In the genomic region with DNA sequence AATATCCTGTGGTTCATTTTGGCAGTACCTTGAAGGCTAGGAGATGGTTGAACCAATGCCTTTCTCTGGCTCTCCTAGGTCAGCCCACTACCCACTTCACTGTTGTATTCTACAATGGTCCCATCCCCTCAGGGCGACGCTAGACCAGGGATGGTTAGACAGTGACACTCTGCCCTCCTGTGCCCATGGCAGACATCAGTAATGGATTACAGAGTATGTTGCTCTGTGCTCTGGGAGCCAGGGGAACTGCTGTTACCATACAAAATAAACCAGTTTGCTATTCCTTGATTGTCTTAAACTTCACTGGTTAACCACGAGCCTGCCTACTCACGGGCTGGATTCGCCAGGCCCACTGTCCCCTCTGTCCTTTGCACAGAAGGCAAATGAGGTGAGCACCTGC, we compare ENCODE assay signal across 22 cellular contexts. TPM values are rescaled to one million over a fixed set of nuclear protein-coding genes. Genes with fewer than 3 reads are reported as not detected.
DNase-seq lines count a peak whose midpoint lies in the region; ATAC-seq, FAIRE-seq and TF ChIP-seq lines count a peak whose summit lies in the region.
"Had no signal": no experiment of that assay in that cellular context is flagged by ENCODE, and none has a peak within 500 bp of the region (broad histone marks: within the 10 kb centered on the region; RNA-seq: fewer than 3 reads in every experiment).

No MANE protein-coding gene starts in this region.

- H4K91ac ChIP-seq in H1 (replicated peaks; ENCODE audit: insufficient read length, low read length), result no peak overlapping the region

- POLR2A ChIA-PET in HEK293 (lab: Yijun Ruan, JAX), result interaction anchor here (0.6 to 0.7 kb wide), 2 partner anchors 36 to 111 kb away, joined by 3 read pairs; no protein-coding TSS in a partner anchor
- POLR2A ChIA-PET in RWPE1 (lab: Yijun Ruan, JAX; ENCODE audit: low non-redundant PET), result interaction anchor here (0.6 kb wide), 1 partner anchor 17 kb away, joined by 3 read pairs; no protein-coding TSS in a partner anchor
- POLR2A ChIA-PET in H1 (lab: Charles Lee; ENCODE audit: partially characterized antibody), result no interaction called here

- H3K27me3 ChIP-seq in H1 (replicated peaks in 1 of 4; ENCODE audit: control insufficient read depth in 3 of 4, extremely low read depth in 1 of 4, insufficient read depth in 3 of 4, low read length in 3 of 4), result no peaks in the 10 kb centered on the region; a peak in 1 of 7 replicates
- no peaks in the 10 kb centered on the region for H3K27me3 ChIP-seq in stomach smooth muscle (ENCODE audit: control insufficient read depth in 1 of 2, insufficient read depth in 2 of 2, low read length in 2 of 2)
- no peaks in the 10 kb centered on the region for H3K27me3 ChIP-seq in body of pancreas
- H3K27me3 ChIP-seq: BLaER1, MG63 had no signal

- 92% methylated on average over 5 of the region's 5 CpGs; no CpG with 5 or more reads in 1 of the 2 experiments for WGBS in H1 (ENCODE audit: extremely low coverage in 1 of 2, insufficient coverage in 1 of 2, insufficient read length in 1 of 2, insufficient replicate concordance in 2 of 2, low coverage in 1 of 2, low lambda C conversion rate in 2 of 2, missing lambda C conversion rate in 1 of 2), 2 experiments
- WGBS in body of pancreas, 2 donors, result 89 to 90% methylated on average over 5 of the region's 5 CpGs

- FAIRE-seq in H1 (lab: Jason Lieb, UNC), result no peak

- TF ChIP-seq POLR2A in H1 (IDR thresholded peaks at IDR 0.05; ENCODE audit: control extremely low read depth in 1 of 2, low read depth in 2 of 2, low read length in 2 of 2) (no peak), body of pancreas (IDR thresholded peaks at IDR 0.05) (no peak)

- H3K27ac ChIP-seq in HEK293 (ENCODE audit: extremely low read depth, low read depth, low read length) (no peak overlapping the region), RWPE1 (peak overlapping the region; percentile 12; the same call in 1 of the 2 replicates), H1 (ENCODE audit: low read depth, low read length) (no peak overlapping the region), stomach smooth muscle (ENCODE audit: low read length) (peak overlapping the region; percentile 76), body of pancreas (no peak overlapping the region)
- H3K27ac ChIP-seq: BLaER1 had no signal

- no peak overlapping the region for H3K14ac ChIP-seq in H1 (ENCODE audit: insufficient read length)

- H3K18ac ChIP-seq in H1 (ENCODE audit: extremely low read depth, low read length), result no peak overlapping the region

- H3K9ac ChIP-seq in H1 (replicated peaks in 1 of 4; ENCODE audit: extremely low read depth in 1 of 4, low read depth in 3 of 4, low read length in 3 of 4) (no peak overlapping the region), stomach smooth muscle (ENCODE audit: low read length in 2 of 2) (no peak overlapping the region)
- H3K9ac ChIP-seq: BLaER1 had no signal

- peak overlapping the region; percentile 2 for H3K4ac ChIP-seq in H1 (replicated peaks; ENCODE audit: insufficient read length, low read depth, low read length)

- no peak for ATAC-seq in GM19023 (IDR thresholded peaks at IDR 0.05; ENCODE audit: unreplicated experiment)
- ATAC-seq in body of pancreas, result no peak
- ATAC-seq: GM23338, SK-N-SH treated with all-trans-retinoic acid at 6 μM for 48 hours had no signal

- peak overlapping the region; percentile 60; the same call in 1 of the 2 replicates for H2BK5ac ChIP-seq in H1 (ENCODE audit: low read depth, low read length)

- H3K9me3 ChIP-seq in HEK293 (ENCODE audit: control insufficient read depth, insufficient read depth, low read depth, low read length), result no peaks in the 10 kb centered on the region
- H3K9me3 ChIP-seq in H1 (ENCODE audit: insufficient read depth in 2 of 2, low read depth in 1 of 2, low read length in 1 of 2), result no peaks in the 10 kb centered on the region
- H3K9me3 ChIP-seq in stomach smooth muscle (ENCODE audit: control insufficient read depth in 2 of 2, low read length in 2 of 2), result no peaks in the 10 kb centered on the region
- H3K9me3 ChIP-seq in body of pancreas, result no peaks in the 10 kb centered on the region
- H3K9me3 ChIP-seq: BLaER1, Caco-2, MG63 had no signal

- no peak overlapping the region for H2AFZ ChIP-seq in H1 (ENCODE audit: low read length)
- H2AFZ ChIP-seq: GM23338 had no signal

- TF ChIP-seq CTCF in HEK293 (tag by site-specific recombination; IDR thresholded peaks at IDR 0.05), result no peak
- TF ChIP-seq CTCF in RWPE1 (conservative IDR thresholded peaks at IDR 0.05; ENCODE audit: low read depth), result no peak
- TF ChIP-seq CTCF in H1 (IDR thresholded peaks at IDR 0.05; ENCODE audit: control extremely low read depth in 1 of 3, insufficient read depth in 1 of 3, low read depth in 1 of 3, low read length in 3 of 3), result no peak
- no peak for TF ChIP-seq CTCF in body of pancreas (IDR thresholded peaks at IDR 0.05)

- no peak overlapping the region for H4K8ac ChIP-seq in H1 (ENCODE audit: extremely low read depth, insufficient read depth, low read length)

- H4K20me1 ChIP-seq in H1 (replicated peaks in 1 of 2; ENCODE audit: control insufficient read depth in 1 of 2, insufficient read depth in 2 of 2, low read length in 2 of 2), result no peaks in the 10 kb centered on the region

- DNase-seq in RWPE1 (ENCODE audit: low spot score), result no peak
- DNase-seq in H1 (ENCODE audit: low read depth in 1 of 2, low spot score in 2 of 2), result no peak
- no peak for DNase-seq in MV-4-11 (lab: John Stamatoyannopoulos, UW)
- no peak for DNase-seq in NCI-H1048 (lab: John Stamatoyannopoulos, UW)
- DNase-seq in body of pancreas, result no peak
- DNase-seq: Caco-2; CD4-positive, alpha-beta memory T cell; DMS 273 treated with DMSO at 0.1 percent for 48 hours; DMS79 treated with DMSO at 0.1 percent for 48 hours; MG63; NCI-H1092; NCI-H1436 treated with DMSO at 0.1 percent for 48 hours; NCI-H1930; NCI-H2227 treated with DMSO at 0.1 percent for 48 hours; NCI-H510A treated with DMSO at 0.1 percent for 48 hours; NCI-H748 treated with DMSO at 0.1 percent for 48 hours had no signal

- no peak overlapping the region for H2BK120ac ChIP-seq in H1 (replicated peaks; ENCODE audit: low read depth, low read length)

- no peak overlapping the region for H4K5ac ChIP-seq in H1 (ENCODE audit: insufficient read length, low read depth, low read length)

- peaks cover 6% of the 10 kb centered on the region for H3K79me1 ChIP-seq in H1 (ENCODE audit: low read depth, low read length)

- no peak overlapping the region for H2AK5ac ChIP-seq in H1 (ENCODE audit: low read depth, low read length)

- H3K23ac ChIP-seq in H1 (ENCODE audit: insufficient read length), result no peak overlapping the region

- H2BK20ac ChIP-seq in H1 (ENCODE audit: low read length), result no peak overlapping the region

- H3K4me3 ChIP-seq in HEK293 (ENCODE audit: low read depth, low read length) (no peak overlapping the region), H1 (ENCODE audit: extremely low read depth in 1 of 4, insufficient read depth in 2 of 4, low read depth in 3 of 4, low read length in 4 of 4) (no peak overlapping the region), stomach smooth muscle (ENCODE audit: low read length in 2 of 2) (no peak overlapping the region), body of pancreas (no peak overlapping the region)
- H3K4me3 ChIP-seq: BLaER1, GM23338, MG63 had no signal

- no peaks in the 10 kb centered on the region for H3K4me1 ChIP-seq in HEK293 (ENCODE audit: control insufficient read depth, insufficient read depth, low read length)
- H3K4me1 ChIP-seq in H1 (replicated peaks in 1 of 4; ENCODE audit: control insufficient read depth in 3 of 4, insufficient read depth in 4 of 4, low read length in 3 of 4), result peaks cover 0 to 12% (median under 1%) of the 10 kb centered on the region in 4 experiments; a peak in 4 of 7 replicates
- H3K4me1 ChIP-seq in stomach smooth muscle (ENCODE audit: control insufficient read depth, insufficient read depth, low read length), result peaks cover 48% of the 10 kb centered on the region
- H3K4me1 ChIP-seq in body of pancreas, result no peaks in the 10 kb centered on the region

- no peaks in the 10 kb centered on the region for H3K36me3 ChIP-seq in HEK293 (ENCODE audit: control insufficient read depth in 2 of 2, insufficient read depth in 1 of 2, low read length in 2 of 2)
- H3K36me3 ChIP-seq in H1 (ENCODE audit: control insufficient read depth in 2 of 4, insufficient read depth in 4 of 4, low read length in 3 of 4), result no peaks in the 10 kb centered on the region
- H3K36me3 ChIP-seq in stomach smooth muscle (ENCODE audit: control insufficient read depth in 2 of 2, insufficient read depth in 2 of 2, low read length in 2 of 2), result peaks cover 3 to 4% of the 10 kb centered on the region in 2 donors
- H3K36me3 ChIP-seq in body of pancreas (replicated peaks in 1 of 2; ENCODE audit: insufficient read depth in 1 of 2, low read depth in 2 of 2), result no peaks in the 10 kb centered on the region
- H3K36me3 ChIP-seq: MG63 had no signal

- H2BK12ac ChIP-seq in H1 (ENCODE audit: low read depth, low read length), result peak overlapping the region; percentile 29; the same call in 1 of the 2 replicates

- no peak overlapping the region for H2BK15ac ChIP-seq in H1 (ENCODE audit: low read length)

- no peak for TF ChIP-seq RAD21 in H1 (IDR thresholded peaks at IDR 0.05 in 1 of 2, conservative IDR thresholded peaks at IDR 0.05 in 1 of 2; ENCODE audit: low read depth in 2 of 2, low read length in 2 of 2)

- CTCF ChIA-PET in HEK293 (lab: Yijun Ruan, JAX), result interaction anchor here (0.6 to 0.7 kb wide), 3 partner anchors 9 to 1939 kb away, joined by 3 to 6 read pairs (median 3); no protein-coding TSS in a partner anchor
- CTCF ChIA-PET in RWPE1 (lab: Yijun Ruan, JAX), result interaction anchor here (0.6 to 0.8 kb wide), 4 partner anchors 19 to 99 kb away, joined by 3 to 8 read pairs (median 4); no protein-coding TSS in a partner anchor
- CTCF ChIA-PET in H1 (lab: Charles Lee; ENCODE audit: partially characterized antibody), result interaction anchor here (0.6 to 1.0 kb wide), 3 partner anchors 20 to 279 kb away, joined by 3 read pairs; no protein-coding TSS in a partner anchor

- no peaks in the 10 kb centered on the region for H3K23me2 ChIP-seq in H1 (ENCODE audit: low read depth, low read length)

- H3K4me2 ChIP-seq in H1 (ENCODE audit: insufficient read depth in 1 of 2, low read depth in 2 of 2, low read length in 2 of 2), result no peak overlapping the region
- H3K4me2 ChIP-seq: BLaER1, GM23338 had no signal

- no peak overlapping the region for H3K56ac ChIP-seq in H1 (replicated peaks; ENCODE audit: insufficient read length, low read depth, low read length)

- no peak for TF ChIP-seq EP300 in H1 (IDR thresholded peaks at IDR 0.05; ENCODE audit: borderline replicate concordance in 1 of 2, low read depth in 2 of 2, low read length in 2 of 2)

- intact Hi-C loops in body of pancreas (cut with DNase I), result no loop called here

- no peaks in the 10 kb centered on the region; a peak in 1 of 4 replicates for H3K79me2 ChIP-seq in H1 (ENCODE audit: control insufficient read depth in 1 of 2, insufficient read depth in 2 of 2, low read length in 2 of 2)

RNA-seq across cellular contexts. Expression of gene NCS1, which starts 33.7 kb away (rescaled TPM):
- 42.4 and 47.6 TPM in 2 replicates for total RNA-seq in H1 (2021; fragmentation: NEBNext Ultra II Directional; extraction: Animal tissue kit (Norgen Biotek cat#: 25700))
- polyA plus RNA-seq in H1 (2011; rRNA removed), result 32.1 and 34.7 TPM in 2 replicates
- 26.7 TPM for polyA plus RNA-seq in H1 (2011; cell fraction: cytosol; rRNA removed)
- 26.4 TPM for polyA plus RNA-seq in H1 (2011; cell fraction: nucleus; rRNA removed)
- 18.9 to 22.5 TPM (median 21.6 TPM) in 4 replicates for polyA plus RNA-seq in H1 (2012, experiment 1 of 2)
- 23.1 TPM for polyA plus RNA-seq in H1 (2012, experiment 2 of 2)
- 20.3 TPM for polyA plus RNA-seq in H1 (2013, experiment 1 of 2)
- polyA plus RNA-seq in H1 (2013, experiment 2 of 2), result 20.5 TPM
- 22.8 and 24.3 TPM in 2 replicates for polyA minus RNA-seq in H1 (2011; rRNA and poly(A)+ RNA removed)
- 20.1 TPM for polyA minus RNA-seq in H1 (2011; cell fraction: cytosol; rRNA and poly(A)+ RNA removed)
- 9.9 TPM for polyA minus RNA-seq in H1 (2011; cell fraction: nucleus; rRNA and poly(A)+ RNA removed)
- total RNA-seq in body of pancreas, result 1 to 10 TPM; 3.9 to 4.3 TPM
- polyA plus RNA-seq: CD4-positive, alpha-beta memory T cell had no signal

RNA-seq across cellular contexts. Expression of gene HMCN2, which starts 59.6 kb away (rescaled TPM):
- 7.9 and 9.1 TPM in 2 replicates for total RNA-seq in H1 (2021; fragmentation: NEBNext Ultra II Directional; extraction: Animal tissue kit (Norgen Biotek cat#: 25700))
- polyA plus RNA-seq in H1 (2011; rRNA removed), result 5.0 and 8.3 TPM in 2 replicates
- 6.4 TPM for polyA plus RNA-seq in H1 (2011; cell fraction: cytosol; rRNA removed)
- polyA plus RNA-seq in H1 (2011; cell fraction: nucleus; rRNA removed), result 60.8 TPM
- polyA plus RNA-seq in H1 (2012, experiment 1 of 2), result 3.3 to 10.7 TPM (median 7.7 TPM) in 4 replicates
- 2.3 TPM for polyA plus RNA-seq in H1 (2012, experiment 2 of 2)
- 3.8 TPM for polyA plus RNA-seq in H1 (2013, experiment 1 of 2)
- 2.5 TPM for polyA plus RNA-seq in H1 (2013, experiment 2 of 2)
- 4.6 and 7.6 TPM in 2 replicates for polyA minus RNA-seq in H1 (2011; rRNA and poly(A)+ RNA removed)
- 9.8 TPM for polyA minus RNA-seq in H1 (2011; cell fraction: cytosol; rRNA and poly(A)+ RNA removed)
- 25.3 TPM for polyA minus RNA-seq in H1 (2011; cell fraction: nucleus; rRNA and poly(A)+ RNA removed)
- total RNA-seq in body of pancreas, result 1 to 10 TPM in 1 of 2 donors, under 1 TPM in 1; 0.78 to 3.6 TPM
- total RNA-seq: CD4-positive, alpha-beta memory T cell had no signal
- polyA plus RNA-seq: CD4-positive, alpha-beta memory T cell had no signal

Comparison
In these comparisons a context has a peak if more than half of its experiments do, and no peak if none do; other contexts are left out.
1. H3K27ac ChIP-seq: peak in RWPE1 (single experiment) and stomach smooth muscle (single experiment); none in HEK293 (single experiment), H1 (single experiment) and body of pancreas (0 of 4).